9 cellular contexts compared by ENCODE assay signal in the genomic region with DNA sequence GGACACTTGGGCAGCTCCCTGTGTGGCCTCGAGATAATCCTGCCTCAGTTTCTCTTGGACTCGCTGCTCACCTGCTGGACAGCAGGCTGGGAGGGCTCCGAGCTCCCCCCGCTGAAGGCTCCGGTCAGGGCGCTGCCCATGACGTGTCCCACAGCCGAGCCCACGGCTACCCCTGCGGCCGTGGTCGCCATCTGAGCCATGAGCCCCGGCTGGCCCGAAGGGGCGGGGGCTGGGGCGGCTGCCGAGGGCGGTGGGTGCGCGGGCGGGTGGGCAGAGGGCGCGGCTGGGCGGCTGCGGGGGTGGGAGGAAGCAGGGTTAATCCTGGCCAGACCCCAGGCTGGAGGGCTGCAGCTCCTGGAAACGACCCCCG. TPM values are rescaled to one million over a fixed set of nuclear protein-coding genes. Genes with fewer than 3 reads are reported as not detected.
A peak's percentile ranks its signal among the peaks of the same experiment; 100 is the strongest.
DNase-seq lines count a peak whose midpoint lies in the region; ATAC-seq, FAIRE-seq and TF ChIP-seq lines count a peak whose summit lies in the region.
"Had no signal": no experiment of that assay in that cellular context is flagged by ENCODE, and none has a peak within 500 bp of the region (broad histone marks: within the 10 kb centered on the region; RNA-seq: fewer than 3 reads in every experiment).

No MANE protein-coding gene starts in this region.

- peaks cover 7% of the 10 kb centered on the region for H3K79me2 ChIP-seq in HepG2 (ENCODE audit: insufficient read depth, low read length)

- no TSS peak for BruUV-seq in HepG2 (replicated peaks; lab: Mats Ljungman, UMichigan)

- CTCF ChIA-PET in HepG2 (lab: Yijun Ruan, JAX; ENCODE audit: low intra/inter-chr PET ratio, low total read pairs), result interaction anchor here (1.1 to 2.6 kb wide), 3 partner anchors 22 to 82 kb away, joined by 3 to 34 read pairs (median 18); no protein-coding TSS in a partner anchor

- no peak for TF ChIP-seq POLR2A in HepG2 (IDR thresholded peaks at IDR 0.05; ENCODE audit: insufficient read depth in 1 of 2, low read depth in 2 of 2, low read length in 2 of 2)

- FAIRE-seq in HepG2 (lab: Jason Lieb, UNC), result no peak

- H3K4me1 ChIP-seq in HepG2 (ENCODE audit: insufficient read depth, low read length) (peaks cover 74% of the 10 kb centered on the region), thoracic aorta (ENCODE audit: control insufficient read depth in 1 of 2, low read depth in 2 of 2) (peaks cover 9 to 48% of the 10 kb centered on the region in 2 donors)

- peaks cover 3% of the 10 kb centered on the region for H3K36me3 Mint-ChIP-seq in T-helper 1 cell treated with Interleukin-12 subunit alpha and Interleukin-12 subunit beta and Interleukin-4 antibody, amounts not matched to agents 30 μg/mL and 1 μg/mL, for 36 hours (ENCODE audit: low read depth)
- no peaks in the 10 kb centered on the region for H3K36me3 Mint-ChIP-seq in brain

- DNase-seq in T-helper 1 cell, result no peak
- no peak for DNase-seq in HepG2 (ENCODE audit: low spot score)
- no peak for DNase-seq in thoracic aorta (ENCODE audit: low spot score)
- DNase-seq in activated CD8-positive, alpha-beta memory T cell treated with anti-CD3 and anti-CD28 coated beads, Interleukin-2, amount 50 U/mL, for 4 hours, result no peak

- TF ChIP-seq CTCF in brain (conservative IDR thresholded peaks at IDR 0.05), result no peak
- TF ChIP-seq CTCF in HepG2 (CRISPR knock-in tag; IDR thresholded peaks at IDR 0.05), result no peak
- TF ChIP-seq CTCF in thoracic aorta (IDR thresholded peaks at IDR 0.05), result no peak

- H3K4me2 ChIP-seq in HepG2 (ENCODE audit: low read depth, low read length), result peak overlapping the region; percentile 99

- H3K9ac ChIP-seq in HepG2 (ENCODE audit: insufficient read depth, low read depth, low read length), result peak overlapping the region; percentile 79

- no peaks in the 10 kb centered on the region for H3K27me3 Mint-ChIP-seq in T-helper 1 cell treated with Interleukin-12 subunit alpha and Interleukin-12 subunit beta and Interleukin-4 antibody, amounts not matched to agents 30 μg/mL and 1 μg/mL, for 36 hours (ENCODE audit: low read depth)
- H3K27me3 Mint-ChIP-seq in brain, result no peaks in the 10 kb centered on the region

- ATAC-seq in HepG2, result peak; percentile 4
- no peak for ATAC-seq in thoracic aorta (ENCODE audit: insufficient number of reproducible peaks, low FRiP score, low read depth)
- no peak for ATAC-seq in HG03025 (IDR thresholded peaks at IDR 0.05; ENCODE audit: low FRiP score, unreplicated experiment)
- ATAC-seq in GM21526 (IDR thresholded peaks at IDR 0.05; ENCODE audit: low FRiP score, unreplicated experiment), result no peak

- H3K9me3 ChIP-seq in HepG2 (ENCODE audit: low read length) (no peaks in the 10 kb centered on the region), thoracic aorta (no peaks in the 10 kb centered on the region)

- H3K9me3 Mint-ChIP-seq in T-helper 1 cell treated with Interleukin-12 subunit alpha and Interleukin-12 subunit beta and Interleukin-4 antibody, amounts not matched to agents 30 μg/mL and 1 μg/mL, for 36 hours, result no peaks in the 10 kb centered on the region
- no peaks in the 10 kb centered on the region for H3K9me3 Mint-ChIP-seq in brain

- POLR2A ChIA-PET in HepG2 (lab: Yijun Ruan, JAX), result interaction anchor here (0.6 to 6.9 kb wide), 17 partner anchors 7 to 139 kb away, joined by 3 to 89 read pairs (median 6); a partner anchor contains a TSS

- peak overlapping the region; percentile 6 for H3K27ac Mint-ChIP-seq in T-helper 1 cell treated with Interleukin-12 subunit alpha and Interleukin-12 subunit beta and Interleukin-4 antibody, amounts not matched to agents 30 μg/mL and 1 μg/mL, for 36 hours
- no peak overlapping the region for H3K27ac Mint-ChIP-seq in brain

- no peaks in the 10 kb centered on the region for H4K20me1 ChIP-seq in HepG2 (ENCODE audit: insufficient read depth, low read length)

- intact Hi-C loops in HepG2 (cut with micrococcal nuclease; ENCODE audit: unreplicated experiment), result loop anchor here (5.0 kb wide), 1 partner anchor 80 kb away; no protein-coding TSS in a partner anchor

- H3K27ac ChIP-seq in HepG2 (ENCODE audit: extremely low read length, insufficient read depth, low read length) (peak overlapping the region; percentile 88), thoracic aorta (peak overlapping the region in 1 of 2 donors; percentile 59)

- peaks cover 25% of the 10 kb centered on the region for H3K4me1 Mint-ChIP-seq in T-helper 1 cell treated with Interleukin-12 subunit alpha and Interleukin-12 subunit beta and Interleukin-4 antibody, amounts not matched to agents 30 μg/mL and 1 μg/mL, for 36 hours (ENCODE audit: low read depth)
- peaks cover 48% of the 10 kb centered on the region for H3K4me1 Mint-ChIP-seq in brain

- in situ Hi-C loops in HepG2 (cut with HindIII; ENCODE audit: extremely low pct_ligation_motif_present, low pct_unique_long_range_greater_than_20kb), result no loop called here

- H3K27me3 ChIP-seq in HepG2 (ENCODE audit: control insufficient read depth in 1 of 2, insufficient read depth in 2 of 2, low read length in 2 of 2) (no peaks in the 10 kb centered on the region), thoracic aorta (replicated peaks; ENCODE audit: insufficient read depth) (no peaks in the 10 kb centered on the region)

- H3K36me3 ChIP-seq in HepG2 (replicated peaks in 1 of 2; ENCODE audit: control insufficient read depth in 1 of 2, insufficient read depth in 2 of 2, low read length in 2 of 2) (peaks cover 0 to 1% of the 10 kb centered on the region in 2 experiments; a peak in 2 of 5 replicates), thoracic aorta (no peaks in the 10 kb centered on the region)

- TF ChIP-seq EP300 in HepG2 (IDR thresholded peaks at IDR 0.05; ENCODE audit: low read depth in 2 of 2, low read length in 2 of 2) (no peak), HepG2 (CRISPR knock-in tag; IDR thresholded peaks at IDR 0.05; ENCODE audit: borderline replicate concordance) (no peak)

- TF ChIP-seq RAD21 in HepG2 (CRISPR knock-in tag; IDR thresholded peaks at IDR 0.05), result no peak

- no peak overlapping the region for H2AFZ ChIP-seq in HepG2 (ENCODE audit: low read length)

- peak overlapping the region; percentile 64 to 98 (median 81) for H3K4me3 ChIP-seq in HepG2 (replicated peaks in 1 of 3; ENCODE audit: insufficient read depth in 1 of 3, low read depth in 2 of 3, low read length in 3 of 3)
- peak overlapping the region; percentile 95 for H3K4me3 ChIP-seq in thoracic aorta

- WGBS in HepG2 (ENCODE audit: low lambda C conversion rate), result 20% methylated on average over 1 of the region's 27 CpGs

- H3K4me3 Mint-ChIP-seq in T-helper 1 cell treated with Interleukin-12 subunit alpha and Interleukin-12 subunit beta and Interleukin-4 antibody, amounts not matched to agents 30 μg/mL and 1 μg/mL, for 36 hours, result peak overlapping the region; percentile 76
- H3K4me3 Mint-ChIP-seq in brain, result peak overlapping the region; percentile 49 to 87 (median 63)

RNA-seq across cellular contexts. Expression of a gene that starts 0.5 kb away (rescaled TPM):
- polyA plus RNA-seq in brain (ENCODE audit: insufficient read depth, low read depth, low replicate concordance) (332 TPM), HepG2 (2011; rRNA removed) (37.0 and 60.2 TPM in 2 replicates)
- total RNA-seq in HepG2 (2016; rRNA removed; fragmentation: Illumina TruSeq; extraction: Trizol) (59.1 and 62.8 TPM in 2 replicates), thoracic aorta (10 to 100 TPM in 1 of 2 donors, not detected in 1; 19.4 TPM)
- 34.5 and 34.6 TPM in 2 replicates for total RNA-seq in HepG2 (2016; cell fraction: cytosol; rRNA removed; fragmentation: Illumina TruSeq; extraction: Trizol; ENCODE audit: low read depth)
- 56.2 and 62.6 TPM in 2 replicates for total RNA-seq in HepG2 (2016; cell fraction: insoluble cytoplasmic fraction; rRNA removed; fragmentation: Illumina TruSeq; extraction: Trizol)
- 61.2 and 64.2 TPM in 2 replicates for total RNA-seq in HepG2 (2016; cell fraction: membrane; rRNA removed; fragmentation: Illumina TruSeq; extraction: Trizol)
- 31.4 and 47.6 TPM in 2 replicates for total RNA-seq in HepG2 (2016; cell fraction: nucleus; rRNA removed; fragmentation: Illumina TruSeq; extraction: Trizol)
- 42.3 and 49.1 TPM in 2 replicates for polyA plus RNA-seq in HepG2 (2011; cell fraction: cytosol; rRNA removed)
- polyA plus RNA-seq in HepG2 (2011; cell fraction: nucleus; rRNA removed), result 45.9 and 96.4 TPM in 2 replicates
- polyA plus RNA-seq in HepG2 (2012), result 103 and 194 TPM in 2 replicates
- 73.1 and 74.3 TPM in 2 replicates for polyA plus RNA-seq in HepG2 (2016; cell fraction: cytosol; fragmentation: Illumina TruSeq; extraction: Trizol; ENCODE audit: low read depth)
- 91.0 and 122 TPM in 2 replicates for polyA plus RNA-seq in HepG2 (2016; cell fraction: insoluble cytoplasmic fraction; fragmentation: Illumina TruSeq; extraction: Trizol; ENCODE audit: low read depth)
- 101 and 107 TPM in 2 replicates for polyA plus RNA-seq in HepG2 (2016; cell fraction: membrane; fragmentation: Illumina TruSeq; extraction: Trizol; ENCODE audit: low read depth)
- polyA plus RNA-seq in HepG2 (2016; cell fraction: nucleus; fragmentation: Illumina TruSeq; extraction: Trizol; ENCODE audit: insufficient read depth, low read depth), result 107 and 123 TPM in 2 replicates
- polyA minus RNA-seq in HepG2 (2011; rRNA and poly(A)+ RNA removed; ENCODE audit: low replicate concordance), result 99.0 and 111 TPM in 2 replicates
- 44.8 and 90.8 TPM in 2 replicates for polyA minus RNA-seq in HepG2 (2011; cell fraction: cytosol; rRNA and poly(A)+ RNA removed)
- 4.2 and 14.9 TPM in 2 replicates for polyA minus RNA-seq in HepG2 (2011; cell fraction: nucleus; rRNA and poly(A)+ RNA removed)

RNA-seq across cellular contexts. Expression of a gene that starts 4.5 kb away (rescaled TPM):
- polyA plus RNA-seq in brain (ENCODE audit: insufficient read depth, low read depth, low replicate concordance), result not detected
- not detected in 2 replicates for total RNA-seq in HepG2 (2016; rRNA removed; fragmentation: Illumina TruSeq; extraction: Trizol)
- not detected in 2 replicates for total RNA-seq in HepG2 (2016; cell fraction: cytosol; rRNA removed; fragmentation: Illumina TruSeq; extraction: Trizol; ENCODE audit: low read depth)
- not detected in 2 replicates for total RNA-seq in HepG2 (2016; cell fraction: insoluble cytoplasmic fraction; rRNA removed; fragmentation: Illumina TruSeq; extraction: Trizol)
- total RNA-seq in HepG2 (2016; cell fraction: membrane; rRNA removed; fragmentation: Illumina TruSeq; extraction: Trizol), result not detected in 2 replicates
- total RNA-seq in HepG2 (2016; cell fraction: nucleus; rRNA removed; fragmentation: Illumina TruSeq; extraction: Trizol), result not detected in 2 replicates
- polyA plus RNA-seq in HepG2 (2011; rRNA removed), result 0.07 TPM in 1 of 2 replicates, not detected in the other
- not detected in 2 replicates for polyA plus RNA-seq in HepG2 (2011; cell fraction: cytosol; rRNA removed)
- polyA plus RNA-seq in HepG2 (2011; cell fraction: nucleus; rRNA removed), result not detected in 2 replicates
- polyA plus RNA-seq in HepG2 (2012), result 0.12 and 0.28 TPM in 2 replicates
- not detected in 2 replicates for polyA plus RNA-seq in HepG2 (2016; cell fraction: cytosol; fragmentation: Illumina TruSeq; extraction: Trizol; ENCODE audit: low read depth)
- not detected in 2 replicates for polyA plus RNA-seq in HepG2 (2016; cell fraction: insoluble cytoplasmic fraction; fragmentation: Illumina TruSeq; extraction: Trizol; ENCODE audit: low read depth)
- not detected in 2 replicates for polyA plus RNA-seq in HepG2 (2016; cell fraction: membrane; fragmentation: Illumina TruSeq; extraction: Trizol; ENCODE audit: low read depth)
- polyA plus RNA-seq in HepG2 (2016; cell fraction: nucleus; fragmentation: Illumina TruSeq; extraction: Trizol; ENCODE audit: insufficient read depth, low read depth), result not detected in 2 replicates
- polyA minus RNA-seq in HepG2 (2011; rRNA and poly(A)+ RNA removed; ENCODE audit: low replicate concordance), result 0.07 and 0.22 TPM in 2 replicates
- polyA minus RNA-seq in HepG2 (2011; cell fraction: cytosol; rRNA and poly(A)+ RNA removed), result not detected in 2 replicates
- not detected in 2 replicates for polyA minus RNA-seq in HepG2 (2011; cell fraction: nucleus; rRNA and poly(A)+ RNA removed)
- total RNA-seq in thoracic aorta, result not detected
- total RNA-seq: LHCN-M2 had no signal

RNA-seq across cellular contexts. Expression of a gene that starts 5.4 kb away (rescaled TPM):
- 8.4 TPM for polyA plus RNA-seq in brain (ENCODE audit: insufficient read depth, low read depth, low replicate concordance)
- 2.7 and 8.9 TPM in 2 replicates for total RNA-seq in HepG2 (2016; rRNA removed; fragmentation: Illumina TruSeq; extraction: Trizol)
- total RNA-seq in HepG2 (2016; cell fraction: cytosol; rRNA removed; fragmentation: Illumina TruSeq; extraction: Trizol; ENCODE audit: low read depth), result 1.8 and 2.5 TPM in 2 replicates
- total RNA-seq in HepG2 (2016; cell fraction: insoluble cytoplasmic fraction; rRNA removed; fragmentation: Illumina TruSeq; extraction: Trizol), result 2.3 and 8.4 TPM in 2 replicates
- 2.3 and 2.5 TPM in 2 replicates for total RNA-seq in HepG2 (2016; cell fraction: membrane; rRNA removed; fragmentation: Illumina TruSeq; extraction: Trizol)
- 8.4 and 12.1 TPM in 2 replicates for total RNA-seq in HepG2 (2016; cell fraction: nucleus; rRNA removed; fragmentation: Illumina TruSeq; extraction: Trizol)
- polyA plus RNA-seq in HepG2 (2011; rRNA removed), result 28.6 and 88.6 TPM in 2 replicates
- polyA plus RNA-seq in HepG2 (2011; cell fraction: cytosol; rRNA removed), result 28.4 and 53.0 TPM in 2 replicates
- polyA plus RNA-seq in HepG2 (2011; cell fraction: nucleus; rRNA removed), result 63.0 and 95.6 TPM in 2 replicates
- polyA plus RNA-seq in HepG2 (2012), result 39.9 and 70.8 TPM in 2 replicates
- 0.88 and 0.92 TPM in 2 replicates for polyA plus RNA-seq in HepG2 (2016; cell fraction: cytosol; fragmentation: Illumina TruSeq; extraction: Trizol; ENCODE audit: low read depth)
- 3.0 and 3.5 TPM in 2 replicates for polyA plus RNA-seq in HepG2 (2016; cell fraction: insoluble cytoplasmic fraction; fragmentation: Illumina TruSeq; extraction: Trizol; ENCODE audit: low read depth)
- polyA plus RNA-seq in HepG2 (2016; cell fraction: membrane; fragmentation: Illumina TruSeq; extraction: Trizol; ENCODE audit: low read depth), result 1.7 TPM in 2 replicates
- 13.9 and 17.6 TPM in 2 replicates for polyA plus RNA-seq in HepG2 (2016; cell fraction: nucleus; fragmentation: Illumina TruSeq; extraction: Trizol; ENCODE audit: insufficient read depth, low read depth)
- 28.7 TPM in 1 of 2 replicates, not detected in the other for polyA minus RNA-seq in HepG2 (2011; rRNA and poly(A)+ RNA removed; ENCODE audit: low replicate concordance)
- 5.1 and 17.3 TPM in 2 replicates for polyA minus RNA-seq in HepG2 (2011; cell fraction: cytosol; rRNA and poly(A)+ RNA removed)
- polyA minus RNA-seq in HepG2 (2011; cell fraction: nucleus; rRNA and poly(A)+ RNA removed), result 9.9 and 21.9 TPM in 2 replicates
- total RNA-seq in thoracic aorta, result 10 to 100 TPM in 1 of 2 donors, 1 to 10 TPM in 1; 2.0 to 10.2 TPM

RNA-seq across cellular contexts. Expression of a gene that starts 13.1 kb away (rescaled TPM):
- polyA plus RNA-seq in brain (ENCODE audit: insufficient read depth, low read depth, low replicate concordance) (2.7 TPM), HepG2 (2011; rRNA removed) (0.22 and 0.35 TPM in 2 replicates)
- total RNA-seq in HepG2 (2016; rRNA removed; fragmentation: Illumina TruSeq; extraction: Trizol) (not detected in 2 replicates), thoracic aorta (not detected)
- total RNA-seq in HepG2 (2016; cell fraction: cytosol; rRNA removed; fragmentation: Illumina TruSeq; extraction: Trizol; ENCODE audit: low read depth), result not detected in 2 replicates
- total RNA-seq in HepG2 (2016; cell fraction: insoluble cytoplasmic fraction; rRNA removed; fragmentation: Illumina TruSeq; extraction: Trizol), result not detected in 2 replicates
- total RNA-seq in HepG2 (2016; cell fraction: membrane; rRNA removed; fragmentation: Illumina TruSeq; extraction: Trizol), result not detected in 2 replicates
- total RNA-seq in HepG2 (2016; cell fraction: nucleus; rRNA removed; fragmentation: Illumina TruSeq; extraction: Trizol), result not detected in 2 replicates
- 0.14 TPM in 1 of 2 replicates, not detected in the other for polyA plus RNA-seq in HepG2 (2011; cell fraction: cytosol; rRNA removed)
- 0.57 TPM in 1 of 2 replicates, not detected in the other for polyA plus RNA-seq in HepG2 (2011; cell fraction: nucleus; rRNA removed)
- polyA plus RNA-seq in HepG2 (2012), result 0.30 and 0.76 TPM in 2 replicates
- polyA plus RNA-seq in HepG2 (2016; cell fraction: cytosol; fragmentation: Illumina TruSeq; extraction: Trizol; ENCODE audit: low read depth), result not detected in 2 replicates
- polyA plus RNA-seq in HepG2 (2016; cell fraction: insoluble cytoplasmic fraction; fragmentation: Illumina TruSeq; extraction: Trizol; ENCODE audit: low read depth), result not detected in 2 replicates
- not detected in 2 replicates for polyA plus RNA-seq in HepG2 (2016; cell fraction: membrane; fragmentation: Illumina TruSeq; extraction: Trizol; ENCODE audit: low read depth)
- not detected in 2 replicates for polyA plus RNA-seq in HepG2 (2016; cell fraction: nucleus; fragmentation: Illumina TruSeq; extraction: Trizol; ENCODE audit: insufficient read depth, low read depth)
- polyA minus RNA-seq in HepG2 (2011; rRNA and poly(A)+ RNA removed; ENCODE audit: low replicate concordance), result 2.1 TPM in 2 replicates
- not detected in 2 replicates for polyA minus RNA-seq in HepG2 (2011; cell fraction: cytosol; rRNA and poly(A)+ RNA removed)
- not detected in 2 replicates for polyA minus RNA-seq in HepG2 (2011; cell fraction: nucleus; rRNA and poly(A)+ RNA removed)
- total RNA-seq: LHCN-M2 had no signal

RNA-seq across cellular contexts. Expression of a gene that starts 16.4 kb away (rescaled TPM):
- polyA plus RNA-seq in brain (ENCODE audit: insufficient read depth, low read depth, low replicate concordance) (1.6 TPM), HepG2 (2011; rRNA removed) (0.62 and 0.93 TPM in 2 replicates)
- total RNA-seq in HepG2 (2016; rRNA removed; fragmentation: Illumina TruSeq; extraction: Trizol) (3.6 and 4.0 TPM in 2 replicates), thoracic aorta (10 to 100 TPM in 1 of 2 donors, 1 to 10 TPM in 1; 8.4 to 13.8 TPM)
- total RNA-seq in HepG2 (2016; cell fraction: cytosol; rRNA removed; fragmentation: Illumina TruSeq; extraction: Trizol; ENCODE audit: low read depth), result 0.40 and 0.53 TPM in 2 replicates
- total RNA-seq in HepG2 (2016; cell fraction: insoluble cytoplasmic fraction; rRNA removed; fragmentation: Illumina TruSeq; extraction: Trizol), result 2.7 and 3.3 TPM in 2 replicates
- total RNA-seq in HepG2 (2016; cell fraction: membrane; rRNA removed; fragmentation: Illumina TruSeq; extraction: Trizol), result 2.4 TPM in 2 replicates
- total RNA-seq in HepG2 (2016; cell fraction: nucleus; rRNA removed; fragmentation: Illumina TruSeq; extraction: Trizol), result 3.0 and 3.9 TPM in 2 replicates
- polyA plus RNA-seq in HepG2 (2011; cell fraction: cytosol; rRNA removed), result 0.58 and 0.73 TPM in 2 replicates
- polyA plus RNA-seq in HepG2 (2011; cell fraction: nucleus; rRNA removed), result 2.6 and 3.3 TPM in 2 replicates
- 0.81 and 1.0 TPM in 2 replicates for polyA plus RNA-seq in HepG2 (2012)
- 0.19 and 0.21 TPM in 2 replicates for polyA plus RNA-seq in HepG2 (2016; cell fraction: cytosol; fragmentation: Illumina TruSeq; extraction: Trizol; ENCODE audit: low read depth)
- polyA plus RNA-seq in HepG2 (2016; cell fraction: insoluble cytoplasmic fraction; fragmentation: Illumina TruSeq; extraction: Trizol; ENCODE audit: low read depth), result 1.6 and 2.2 TPM in 2 replicates
- polyA plus RNA-seq in HepG2 (2016; cell fraction: membrane; fragmentation: Illumina TruSeq; extraction: Trizol; ENCODE audit: low read depth), result 0.94 and 1.00 TPM in 2 replicates
- 4.3 and 4.7 TPM in 2 replicates for polyA plus RNA-seq in HepG2 (2016; cell fraction: nucleus; fragmentation: Illumina TruSeq; extraction: Trizol; ENCODE audit: insufficient read depth, low read depth)
- polyA minus RNA-seq in HepG2 (2011; rRNA and poly(A)+ RNA removed; ENCODE audit: low replicate concordance), result 1.8 and 4.3 TPM in 2 replicates
- 2.0 TPM in 2 replicates for polyA minus RNA-seq in HepG2 (2011; cell fraction: cytosol; rRNA and poly(A)+ RNA removed)
- 3.4 and 3.6 TPM in 2 replicates for polyA minus RNA-seq in HepG2 (2011; cell fraction: nucleus; rRNA and poly(A)+ RNA removed)
